1 cellular context compared by ENCODE assay signal in the genomic region with DNA sequence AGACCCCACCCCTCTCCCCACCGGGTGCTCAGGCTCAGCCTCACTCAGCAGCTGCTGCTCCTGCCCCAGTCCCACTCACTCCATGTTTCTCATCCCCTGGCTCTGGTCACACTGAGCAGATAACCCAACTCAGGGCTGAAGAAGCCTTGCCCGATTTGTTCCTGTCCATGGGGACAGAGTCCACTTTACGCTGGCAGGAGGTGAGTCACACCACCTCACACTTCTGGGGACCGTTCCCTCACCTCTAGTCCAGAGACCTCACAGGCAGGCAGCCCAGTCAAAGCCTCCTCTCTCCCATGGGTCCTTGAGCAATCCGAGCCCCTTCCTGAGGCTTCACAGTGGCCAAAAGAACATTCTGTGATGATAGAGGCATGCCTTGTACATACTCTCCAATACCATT.
TF ChIP-seq lines count a peak whose summit lies in the region.

No MANE protein-coding gene starts in this region.

TF ChIP-seq in HepG2, 621 proteins besides CTCF, POLR2A, EP300 and RAD21 (continued from another document and continues in another):
- TF ChIP-seq ASH2L (IDR thresholded peaks at IDR 0.05; ENCODE audit: insufficient read length, low read depth, low read length), result peak; percentile 53
- TF ChIP-seq ZNF746 (CRISPR knock-in tag; IDR thresholded peaks at IDR 0.05), result 0 out of 2 replicates have a peak, but pooled peaks have one; percentile 56
- TF ChIP-seq REL (CRISPR knock-in tag; conservative IDR thresholded peaks at IDR 0.05), result no peak
- TF ChIP-seq, protein P1, sequence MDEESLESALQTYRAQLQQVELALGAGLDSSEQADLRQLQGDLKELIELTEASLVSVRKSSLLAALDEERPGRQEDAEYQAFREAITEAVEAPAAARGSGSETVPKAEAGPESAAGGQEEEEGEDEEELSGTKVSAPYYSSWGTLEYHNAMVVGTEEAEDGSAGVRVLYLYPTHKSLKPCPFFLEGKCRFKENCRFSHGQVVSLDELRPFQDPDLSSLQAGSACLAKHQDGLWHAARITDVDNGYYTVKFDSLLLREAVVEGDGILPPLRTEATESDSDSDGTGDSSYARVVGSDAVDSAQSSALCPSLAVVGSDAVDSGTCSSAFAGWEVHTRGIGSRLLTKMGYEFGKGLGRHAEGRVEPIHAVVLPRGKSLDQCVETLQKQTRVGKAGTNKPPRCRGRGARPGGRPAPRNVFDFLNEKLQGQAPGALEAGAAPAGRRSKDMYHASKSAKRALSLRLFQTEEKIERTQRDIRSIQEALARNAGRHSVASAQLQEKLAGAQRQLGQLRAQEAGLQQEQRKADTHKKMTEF (CRISPR knock-in tag; IDR thresholded peaks at IDR 0.05), result peak; percentile 58
- no peak for TF ChIP-seq NPAS2 (CRISPR knock-in tag; IDR thresholded peaks at IDR 0.05; ENCODE audit: borderline replicate concordance)
- no peak for TF ChIP-seq BRD4 (CRISPR knock-in tag; IDR thresholded peaks at IDR 0.05)
- TF ChIP-seq ZNF101 (CRISPR knock-in tag; IDR thresholded peaks at IDR 0.05; ENCODE audit: borderline replicate concordance, low read depth), result no peak
- TF ChIP-seq KLF9 (CRISPR knock-in tag; IDR thresholded peaks at IDR 0.05; ENCODE audit: low read depth), result no peak
- TF ChIP-seq SOX6 (IDR thresholded peaks at IDR 0.05), result no peak
- 0 out of 2 replicates have a peak, but pooled peaks have one; percentile 13 for TF ChIP-seq SOX6 (CRISPR knock-in tag; IDR thresholded peaks at IDR 0.05)
- TF ChIP-seq ZFP62 (CRISPR knock-in tag; IDR thresholded peaks at IDR 0.05), result no peak
- TF ChIP-seq ZNF549 (CRISPR knock-in tag; IDR thresholded peaks at IDR 0.05), result no peak
- TF ChIP-seq, protein P2, sequence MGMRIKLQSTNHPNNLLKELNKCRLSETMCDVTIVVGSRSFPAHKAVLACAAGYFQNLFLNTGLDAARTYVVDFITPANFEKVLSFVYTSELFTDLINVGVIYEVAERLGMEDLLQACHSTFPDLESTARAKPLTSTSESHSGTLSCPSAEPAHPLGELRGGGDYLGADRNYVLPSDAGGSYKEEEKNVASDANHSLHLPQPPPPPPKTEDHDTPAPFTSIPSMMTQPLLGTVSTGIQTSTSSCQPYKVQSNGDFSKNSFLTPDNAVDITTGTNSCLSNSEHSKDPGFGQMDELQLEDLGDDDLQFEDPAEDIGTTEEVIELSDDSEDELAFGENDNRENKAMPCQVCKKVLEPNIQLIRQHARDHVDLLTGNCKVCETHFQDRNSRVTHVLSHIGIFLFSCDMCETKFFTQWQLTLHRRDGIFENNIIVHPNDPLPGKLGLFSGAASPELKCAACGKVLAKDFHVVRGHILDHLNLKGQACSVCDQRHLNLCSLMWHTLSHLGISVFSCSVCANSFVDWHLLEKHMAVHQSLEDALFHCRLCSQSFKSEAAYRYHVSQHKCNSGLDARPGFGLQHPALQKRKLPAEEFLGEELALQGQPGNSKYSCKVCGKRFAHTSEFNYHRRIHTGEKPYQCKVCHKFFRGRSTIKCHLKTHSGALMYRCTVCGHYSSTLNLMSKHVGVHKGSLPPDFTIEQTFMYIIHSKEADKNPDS (CRISPR knock-in tag; IDR thresholded peaks at IDR 0.05), result no peak
- TF ChIP-seq, protein P3, sequence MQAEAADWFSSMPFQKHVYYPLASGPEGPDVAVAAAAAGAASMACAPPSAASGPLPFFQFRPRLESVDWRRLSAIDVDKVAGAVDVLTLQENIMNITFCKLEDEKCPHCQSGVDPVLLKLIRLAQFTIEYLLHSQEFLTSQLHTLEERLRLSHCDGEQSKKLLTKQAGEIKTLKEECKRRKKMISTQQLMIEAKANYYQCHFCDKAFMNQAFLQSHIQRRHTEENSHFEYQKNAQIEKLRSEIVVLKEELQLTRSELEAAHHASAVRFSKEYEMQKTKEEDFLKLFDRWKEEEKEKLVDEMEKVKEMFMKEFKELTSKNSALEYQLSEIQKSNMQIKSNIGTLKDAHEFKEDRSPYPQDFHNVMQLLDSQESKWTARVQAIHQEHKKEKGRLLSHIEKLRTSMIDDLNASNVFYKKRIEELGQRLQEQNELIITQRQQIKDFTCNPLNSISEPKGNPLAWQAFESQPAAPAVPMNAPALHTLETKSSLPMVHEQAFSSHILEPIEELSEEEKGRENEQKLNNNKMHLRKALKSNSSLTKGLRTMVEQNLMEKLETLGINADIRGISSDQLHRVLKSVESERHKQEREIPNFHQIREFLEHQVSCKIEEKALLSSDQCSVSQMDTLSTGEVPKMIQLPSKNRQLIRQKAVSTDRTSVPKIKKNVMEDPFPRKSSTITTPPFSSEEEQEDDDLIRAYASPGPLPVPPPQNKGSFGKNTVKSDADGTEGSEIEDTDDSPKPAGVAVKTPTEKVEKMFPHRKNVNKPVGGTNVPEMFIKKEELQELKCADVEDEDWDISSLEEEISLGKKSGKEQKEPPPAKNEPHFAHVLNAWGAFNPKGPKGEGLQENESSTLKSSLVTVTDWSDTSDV (CRISPR knock-in tag; IDR thresholded peaks at IDR 0.05), result 0 out of 2 replicates have a peak, but pooled peaks have one; percentile 36
- TF ChIP-seq, protein P4, sequence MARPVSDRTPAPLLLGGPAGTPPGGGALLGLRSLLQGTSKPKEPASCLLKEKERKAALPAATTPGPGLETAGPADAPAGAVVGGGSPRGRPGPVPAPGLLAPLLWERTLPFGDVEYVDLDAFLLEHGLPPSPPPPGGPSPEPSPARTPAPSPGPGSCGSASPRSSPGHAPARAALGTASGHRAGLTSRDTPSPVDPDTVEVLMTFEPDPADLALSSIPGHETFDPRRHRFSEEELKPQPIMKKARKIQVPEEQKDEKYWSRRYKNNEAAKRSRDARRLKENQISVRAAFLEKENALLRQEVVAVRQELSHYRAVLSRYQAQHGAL (CRISPR knock-in tag; IDR thresholded peaks at IDR 0.05; ENCODE audit: not compliant biosample characterization), result no peak
- no peak; the same call in 2 of the 3 replicates for TF ChIP-seq MXI1 (IDR thresholded peaks at IDR 0.05; ENCODE audit: borderline replicate concordance, low read depth, low read length)
- TF ChIP-seq, protein P5, sequence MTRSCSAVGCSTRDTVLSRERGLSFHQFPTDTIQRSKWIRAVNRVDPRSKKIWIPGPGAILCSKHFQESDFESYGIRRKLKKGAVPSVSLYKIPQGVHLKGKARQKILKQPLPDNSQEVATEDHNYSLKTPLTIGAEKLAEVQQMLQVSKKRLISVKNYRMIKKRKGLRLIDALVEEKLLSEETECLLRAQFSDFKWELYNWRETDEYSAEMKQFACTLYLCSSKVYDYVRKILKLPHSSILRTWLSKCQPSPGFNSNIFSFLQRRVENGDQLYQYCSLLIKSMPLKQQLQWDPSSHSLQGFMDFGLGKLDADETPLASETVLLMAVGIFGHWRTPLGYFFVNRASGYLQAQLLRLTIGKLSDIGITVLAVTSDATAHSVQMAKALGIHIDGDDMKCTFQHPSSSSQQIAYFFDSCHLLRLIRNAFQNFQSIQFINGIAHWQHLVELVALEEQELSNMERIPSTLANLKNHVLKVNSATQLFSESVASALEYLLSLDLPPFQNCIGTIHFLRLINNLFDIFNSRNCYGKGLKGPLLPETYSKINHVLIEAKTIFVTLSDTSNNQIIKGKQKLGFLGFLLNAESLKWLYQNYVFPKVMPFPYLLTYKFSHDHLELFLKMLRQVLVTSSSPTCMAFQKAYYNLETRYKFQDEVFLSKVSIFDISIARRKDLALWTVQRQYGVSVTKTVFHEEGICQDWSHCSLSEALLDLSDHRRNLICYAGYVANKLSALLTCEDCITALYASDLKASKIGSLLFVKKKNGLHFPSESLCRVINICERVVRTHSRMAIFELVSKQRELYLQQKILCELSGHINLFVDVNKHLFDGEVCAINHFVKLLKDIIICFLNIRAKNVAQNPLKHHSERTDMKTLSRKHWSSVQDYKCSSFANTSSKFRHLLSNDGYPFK (CRISPR knock-in tag; IDR thresholded peaks at IDR 0.05; ENCODE audit: borderline replicate concordance), result peak; percentile 42; the same call in 1 of the 2 replicates
- peak; percentile 78 for TF ChIP-seq RXRA (CRISPR knock-in tag; IDR thresholded peaks at IDR 0.05)
- no peak for TF ChIP-seq ZNF205 (CRISPR knock-in tag; IDR thresholded peaks at IDR 0.05)
- TF ChIP-seq KDM3A (CRISPR knock-in tag; IDR thresholded peaks at IDR 0.05; ENCODE audit: low read depth), result 0 out of 2 replicates have a peak, but pooled peaks have one; percentile 48
- TF ChIP-seq POLR2AphosphoS5 (IDR thresholded peaks at IDR 0.05; ENCODE audit: low read depth, low read length), result peak; percentile 74
- no peak for TF ChIP-seq ZNF782 (CRISPR knock-in tag; IDR thresholded peaks at IDR 0.05; ENCODE audit: borderline replicate concordance)
- peak; percentile 37; the same call in 1 of the 2 replicates for TF ChIP-seq RCOR2 (CRISPR knock-in tag; IDR thresholded peaks at IDR 0.05)
- TF ChIP-seq ZNF10 (CRISPR knock-in tag; IDR thresholded peaks at IDR 0.05; ENCODE audit: borderline replicate concordance, low read depth), result no peak
- TF ChIP-seq, protein P6, sequence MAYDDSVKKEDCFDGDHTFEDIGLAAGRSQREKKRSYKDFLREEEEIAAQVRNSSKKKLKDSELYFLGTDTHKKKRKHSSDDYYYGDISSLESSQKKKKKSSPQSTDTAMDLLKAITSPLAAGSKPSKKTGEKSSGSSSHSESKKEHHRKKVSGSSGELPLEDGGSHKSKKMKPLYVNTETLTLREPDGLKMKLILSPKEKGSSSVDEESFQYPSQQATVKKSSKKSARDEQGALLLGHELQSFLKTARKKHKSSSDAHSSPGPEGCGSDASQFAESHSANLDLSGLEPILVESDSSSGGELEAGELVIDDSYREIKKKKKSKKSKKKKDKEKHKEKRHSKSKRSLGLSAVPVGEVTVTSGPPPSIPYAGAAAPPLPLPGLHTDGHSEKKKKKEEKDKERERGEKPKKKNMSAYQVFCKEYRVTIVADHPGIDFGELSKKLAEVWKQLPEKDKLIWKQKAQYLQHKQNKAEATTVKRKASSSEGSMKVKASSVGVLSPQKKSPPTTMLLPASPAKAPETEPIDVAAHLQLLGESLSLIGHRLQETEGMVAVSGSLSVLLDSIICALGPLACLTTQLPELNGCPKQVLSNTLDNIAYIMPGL (CRISPR knock-in tag; IDR thresholded peaks at IDR 0.05; ENCODE audit: borderline replicate concordance in 1 of 2, low read depth in 1 of 2), result no peak
- TF ChIP-seq PRPF4 (IDR thresholded peaks at IDR 0.05; ENCODE audit: low read depth, low read length, poor library complexity, severe bottlenecking), result no peak
- TF ChIP-seq, protein P7, sequence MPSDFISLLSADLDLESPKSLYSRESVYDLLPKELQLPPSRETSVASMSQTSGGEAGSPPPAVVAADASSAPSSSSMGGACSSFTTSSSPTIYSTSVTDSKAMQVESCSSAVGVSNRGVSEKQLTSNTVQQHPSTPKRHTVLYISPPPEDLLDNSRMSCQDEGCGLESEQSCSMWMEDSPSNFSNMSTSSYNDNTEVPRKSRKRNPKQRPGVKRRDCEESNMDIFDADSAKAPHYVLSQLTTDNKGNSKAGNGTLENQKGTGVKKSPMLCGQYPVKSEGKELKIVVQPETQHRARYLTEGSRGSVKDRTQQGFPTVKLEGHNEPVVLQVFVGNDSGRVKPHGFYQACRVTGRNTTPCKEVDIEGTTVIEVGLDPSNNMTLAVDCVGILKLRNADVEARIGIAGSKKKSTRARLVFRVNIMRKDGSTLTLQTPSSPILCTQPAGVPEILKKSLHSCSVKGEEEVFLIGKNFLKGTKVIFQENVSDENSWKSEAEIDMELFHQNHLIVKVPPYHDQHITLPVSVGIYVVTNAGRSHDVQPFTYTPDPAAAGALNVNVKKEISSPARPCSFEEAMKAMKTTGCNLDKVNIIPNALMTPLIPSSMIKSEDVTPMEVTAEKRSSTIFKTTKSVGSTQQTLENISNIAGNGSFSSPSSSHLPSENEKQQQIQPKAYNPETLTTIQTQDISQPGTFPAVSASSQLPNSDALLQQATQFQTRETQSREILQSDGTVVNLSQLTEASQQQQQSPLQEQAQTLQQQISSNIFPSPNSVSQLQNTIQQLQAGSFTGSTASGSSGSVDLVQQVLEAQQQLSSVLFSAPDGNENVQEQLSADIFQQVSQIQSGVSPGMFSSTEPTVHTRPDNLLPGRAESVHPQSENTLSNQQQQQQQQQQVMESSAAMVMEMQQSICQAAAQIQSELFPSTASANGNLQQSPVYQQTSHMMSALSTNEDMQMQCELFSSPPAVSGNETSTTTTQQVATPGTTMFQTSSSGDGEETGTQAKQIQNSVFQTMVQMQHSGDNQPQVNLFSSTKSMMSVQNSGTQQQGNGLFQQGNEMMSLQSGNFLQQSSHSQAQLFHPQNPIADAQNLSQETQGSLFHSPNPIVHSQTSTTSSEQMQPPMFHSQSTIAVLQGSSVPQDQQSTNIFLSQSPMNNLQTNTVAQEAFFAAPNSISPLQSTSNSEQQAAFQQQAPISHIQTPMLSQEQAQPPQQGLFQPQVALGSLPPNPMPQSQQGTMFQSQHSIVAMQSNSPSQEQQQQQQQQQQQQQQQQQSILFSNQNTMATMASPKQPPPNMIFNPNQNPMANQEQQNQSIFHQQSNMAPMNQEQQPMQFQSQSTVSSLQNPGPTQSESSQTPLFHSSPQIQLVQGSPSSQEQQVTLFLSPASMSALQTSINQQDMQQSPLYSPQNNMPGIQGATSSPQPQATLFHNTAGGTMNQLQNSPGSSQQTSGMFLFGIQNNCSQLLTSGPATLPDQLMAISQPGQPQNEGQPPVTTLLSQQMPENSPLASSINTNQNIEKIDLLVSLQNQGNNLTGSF (CRISPR knock-in tag; IDR thresholded peaks at IDR 0.05), result no peak
- no peak for TF ChIP-seq HOXD1 (CRISPR knock-in tag; IDR thresholded peaks at IDR 0.05)
- TF ChIP-seq HMG20A (CRISPR knock-in tag; IDR thresholded peaks at IDR 0.05; ENCODE audit: borderline replicate concordance), result peak; percentile 65; the same call in 1 of the 2 replicates
- TF ChIP-seq HNRNPK (IDR thresholded peaks at IDR 0.05; ENCODE audit: low read depth, low read length, poor library complexity, severe bottlenecking), result no peak
- TF ChIP-seq, protein P8, sequence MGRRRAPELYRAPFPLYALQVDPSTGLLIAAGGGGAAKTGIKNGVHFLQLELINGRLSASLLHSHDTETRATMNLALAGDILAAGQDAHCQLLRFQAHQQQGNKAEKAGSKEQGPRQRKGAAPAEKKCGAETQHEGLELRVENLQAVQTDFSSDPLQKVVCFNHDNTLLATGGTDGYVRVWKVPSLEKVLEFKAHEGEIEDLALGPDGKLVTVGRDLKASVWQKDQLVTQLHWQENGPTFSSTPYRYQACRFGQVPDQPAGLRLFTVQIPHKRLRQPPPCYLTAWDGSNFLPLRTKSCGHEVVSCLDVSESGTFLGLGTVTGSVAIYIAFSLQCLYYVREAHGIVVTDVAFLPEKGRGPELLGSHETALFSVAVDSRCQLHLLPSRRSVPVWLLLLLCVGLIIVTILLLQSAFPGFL (CRISPR knock-in tag; IDR thresholded peaks at IDR 0.05), result no peak
- TF ChIP-seq ZNF138 (CRISPR knock-in tag; IDR thresholded peaks at IDR 0.05; ENCODE audit: low read depth), result no peak
- TF ChIP-seq PPARG (CRISPR knock-in tag; conservative IDR thresholded peaks at IDR 0.05), result peak; percentile 85
- no peak for TF ChIP-seq ZNF816 (CRISPR knock-in tag; IDR thresholded peaks at IDR 0.05; ENCODE audit: borderline replicate concordance)
- TF ChIP-seq FOSL2 (CRISPR knock-in tag; IDR thresholded peaks at IDR 0.05), result peak; percentile 98
- TF ChIP-seq HIVEP1 (CRISPR knock-in tag; IDR thresholded peaks at IDR 0.05), result no peak
- TF ChIP-seq MZF1 (CRISPR knock-in tag; IDR thresholded peaks at IDR 0.05; ENCODE audit: borderline replicate concordance), result no peak
- no peak for TF ChIP-seq ZNF850 (CRISPR knock-in tag; conservative IDR thresholded peaks at IDR 0.05)
- TF ChIP-seq ZMYM4 (CRISPR knock-in tag; IDR thresholded peaks at IDR 0.05), result 0 out of 2 replicates have a peak, but pooled peaks have one; percentile 35
- TF ChIP-seq ZNF446 (CRISPR knock-in tag; IDR thresholded peaks at IDR 0.05), result no peak
- no peak for TF ChIP-seq MED13 (CRISPR knock-in tag; IDR thresholded peaks at IDR 0.05)
- TF ChIP-seq THAP11 (CRISPR knock-in tag; IDR thresholded peaks at IDR 0.05), result 0 out of 2 replicates have a peak, but pooled peaks have one; percentile 36
- no peak for TF ChIP-seq KDM6A (CRISPR knock-in tag; IDR thresholded peaks at IDR 0.05; ENCODE audit: low read depth)
- no peak for TF ChIP-seq ZNF615 (CRISPR knock-in tag; IDR thresholded peaks at IDR 0.05; ENCODE audit: borderline replicate concordance)
- no peak for TF ChIP-seq NR2F6 (IDR thresholded peaks at IDR 0.05)
- TF ChIP-seq NR2F6 (CRISPR knock-in tag; IDR thresholded peaks at IDR 0.05), result peak; percentile 48
- no peak for TF ChIP-seq ZBTB7A (CRISPR knock-in tag; IDR thresholded peaks at IDR 0.05)
